Comparison of ENCODE assay signal across 28 cellular contexts in genomic region chr7:44269417-44269816, GRCh38. TPM values are rescaled to one million over a fixed set of nuclear protein-coding genes. Genes with fewer than 3 reads are reported as not detected.
"Had no signal": no experiment of that assay in that cellular context is flagged by ENCODE, and none has a peak within 500 bp of the region (broad histone marks: within the 10 kb centered on the region; RNA-seq: fewer than 3 reads in every experiment).

No MANE protein-coding gene starts in this region.

- H3K27me3 ChIP-seq: ascending aorta, uterus had no signal

- H3K4me3 ChIP-seq: ascending aorta, coronary artery, esophagus squamous epithelium, left lung, neural progenitor cell, prostate gland, transverse colon, uterus had no signal

- DNase-seq: activated CD4-positive, alpha-beta T cell treated with anti-CD3 and anti-CD28 coated beads for 36 hours; activated CD4-positive, alpha-beta T cell treated with anti-CD3 and anti-CD28 coated beads, Interleukin-2, amount 50 U/mL, for 4 hours; activated CD8-positive, alpha-beta memory T cell treated with anti-CD3 and anti-CD28 coated beads for 24 hours; activated CD8-positive, alpha-beta memory T cell treated with anti-CD3 and anti-CD28 coated beads, Interleukin-2, amount 50 U/mL, for 4 hours; activated T-cell treated with anti-CD3 and anti-CD28 coated beads, Interleukin-2, amount 50 U/mL, for 24 hours; brain microvascular endothelial cell; endodermal cell; esophagus squamous epithelium; left lung; mammary epithelial cell; naive thymus-derived CD8-positive, alpha-beta T cell; right cardiac atrium; stimulated activated CD4-positive, alpha-beta T cell treated with anti-CD3 and anti-CD28 coated beads, Interleukin-4, amount 100 ng/mL, for 24 hours; stimulated activated naive CD4-positive, alpha-beta T cell treated with Interleukin-2 at 50 U/mL for 16 hours; T-helper 9 cell; transverse colon; uterus had no signal

- H3K27me3 Mint-ChIP-seq: activated CD4-positive, alpha-beta T cell treated with anti-CD3 and anti-CD28 coated beads for 36 hours; activated T-cell treated with anti-CD3 and anti-CD28 coated beads, Interleukin-2, amount 50 U/mL, for 24 hours; naive thymus-derived CD8-positive, alpha-beta T cell had no signal

- ATAC-seq: activated CD4-positive, alpha-beta T cell treated with anti-CD3 and anti-CD28 coated beads for 36 hours; activated naive CD4-positive, alpha-beta T cell treated with anti-CD3 and anti-CD28 coated beads, Interleukin-2, amount 50 U/mL, for 72 hours; activated T-helper 17 cell treated with anti-CD3 and anti-CD28 coated beads, Interleukin-2, amount 50 U/mL, for 72 hours; left lung; naive thymus-derived CD8-positive, alpha-beta T cell; WTC11 had no signal

- H3K4me3 Mint-ChIP-seq: activated CD4-positive, alpha-beta T cell treated with anti-CD3 and anti-CD28 coated beads for 36 hours; activated T-cell treated with anti-CD3 and anti-CD28 coated beads, Interleukin-2, amount 50 U/mL, for 24 hours; activated T-helper 17 cell treated with anti-CD3 and anti-CD28 coated beads, Interleukin-2, amount 50 U/mL, for 72 hours; central memory CD8-positive, alpha-beta T cell; endodermal cell; mesothelial cell of epicardium; naive thymus-derived CD8-positive, alpha-beta T cell; neural progenitor cell; WTC11 had no signal

- H3K4me1 ChIP-seq: ascending aorta, left lung, prostate gland, transverse colon, uterus had no signal

- H3K27ac Mint-ChIP-seq: activated CD4-positive, alpha-beta T cell treated with anti-CD3 and anti-CD28 coated beads for 36 hours; activated T-cell treated with anti-CD3 and anti-CD28 coated beads, Interleukin-2, amount 50 U/mL, for 24 hours; activated T-helper 17 cell treated with anti-CD3 and anti-CD28 coated beads, Interleukin-2, amount 50 U/mL, for 72 hours; endodermal cell; mesothelial cell of epicardium; naive thymus-derived CD8-positive, alpha-beta T cell; neural progenitor cell; WTC11 had no signal

- H3K4me1 Mint-ChIP-seq: activated CD4-positive, alpha-beta T cell treated with anti-CD3 and anti-CD28 coated beads for 36 hours; central memory CD8-positive, alpha-beta T cell; endodermal cell; WTC11 had no signal

- H3K36me3 ChIP-seq: ascending aorta, brain microvascular endothelial cell, esophagus squamous epithelium, left lung, neural progenitor cell, prostate gland, transverse colon, uterus had no signal

- H3K9me3 Mint-ChIP-seq: activated naive CD4-positive, alpha-beta T cell treated with anti-CD3 and anti-CD28 coated beads, Interleukin-2, amount 50 U/mL, for 72 hours; activated T-cell treated with anti-CD3 and anti-CD28 coated beads, Interleukin-2, amount 50 U/mL, for 24 hours; activated T-helper 17 cell treated with anti-CD3 and anti-CD28 coated beads, Interleukin-2, amount 50 U/mL, for 72 hours; central memory CD8-positive, alpha-beta T cell; endodermal cell; mesothelial cell of epicardium; naive thymus-derived CD8-positive, alpha-beta T cell; neural progenitor cell; WTC11 had no signal

- H3K9me3 ChIP-seq: ascending aorta, esophagus squamous epithelium, left lung, prostate gland, transverse colon, uterus had no signal

- H3K27ac ChIP-seq: ascending aorta, brain microvascular endothelial cell, coronary artery, esophagus squamous epithelium, left lung, neural progenitor cell, prostate gland, transverse colon, uterus had no signal

RNA-seq across cellular contexts. Expression of gene CAMK2B, which starts 56.0 kb away (rescaled TPM):
- total RNA-seq: naive thymus-derived CD8-positive, alpha-beta T cell; osteocyte; T-helper 1 cell treated with Interleukin-12 subunit alpha and Interleukin-12 subunit beta and Interleukin-4 antibody, amounts not matched to agents 30 ng/mL and 1 ng/mL, for 36 hours had no signal
- polyA plus RNA-seq: naive thymus-derived CD8-positive, alpha-beta T cell had no signal
